Comparison of ENCODE assay signal across 19 cellular contexts in genomic region chr3:167829057-167829456, GRCh38.
"Had no signal": no experiment of that assay in that cellular context is flagged by ENCODE, and none has a peak within 500 bp of the region (broad histone marks: within the 10 kb centered on the region; RNA-seq: fewer than 3 reads in every experiment).

No MANE protein-coding gene starts in this region.

- H3K27ac ChIP-seq: heart right ventricle, lower lobe of right lung, prostate gland, thoracic aorta, vagina, VCaP had no signal

- H3K27me3 ChIP-seq: heart right ventricle, vagina had no signal

- DNase-seq: activated CD4-positive, alpha-beta T cell treated with anti-CD3 and anti-CD28 coated beads for 1 hour; activated CD4-positive, alpha-beta T cell treated with anti-CD3 and anti-CD28 coated beads, Interleukin-2, amount 50 U/mL, for 1 hour; activated CD8-positive, alpha-beta T cell treated with anti-CD3 and anti-CD28 coated beads, Interleukin-2, amount 10 ng/mL, durations not matched to agents 7 days and 5 days; activated gamma-delta T cell; activated naive CD4-positive, alpha-beta T cell treated with anti-CD3 and anti-CD28 coated beads, Interleukin-2, amount 50 U/mL, for 16 hours; activated naive CD8-positive, alpha-beta T cell treated with anti-CD3 and anti-CD28 coated beads, Interleukin-2, amount 50 U/mL, for 24 hours; effector CD4-positive, alpha-beta T cell; foreskin fibroblast; heart right ventricle; left colon; lower lobe of right lung; natural killer cell; stimulated activated CD4-positive, alpha-beta T cell treated with anti-CD3 and anti-CD28 coated beads, Interleukin-2, amount 100 ng/mL, for 48 hours; stimulated activated CD8-positive, alpha-beta memory T cell treated with anti-CD3 and anti-CD28 coated beads, Interleukin-4, amount 100 ng/mL, for 48 hours; stimulated activated naive CD4-positive, alpha-beta T cell treated with Interleukin-2 at 50 U/mL for 16 hours had no signal

- H3K4me3 ChIP-seq: heart right ventricle, lower lobe of right lung, prostate gland, thoracic aorta, vagina had no signal

- H3K4me1 ChIP-seq: heart right ventricle, lower lobe of right lung, prostate gland, vagina had no signal

- H3K36me3 ChIP-seq: heart right ventricle, lower lobe of right lung, prostate gland, thoracic aorta, vagina had no signal

- H3K9me3 ChIP-seq: heart right ventricle, lower lobe of right lung, prostate gland, thoracic aorta, vagina had no signal
